In the genomic region with DNA sequence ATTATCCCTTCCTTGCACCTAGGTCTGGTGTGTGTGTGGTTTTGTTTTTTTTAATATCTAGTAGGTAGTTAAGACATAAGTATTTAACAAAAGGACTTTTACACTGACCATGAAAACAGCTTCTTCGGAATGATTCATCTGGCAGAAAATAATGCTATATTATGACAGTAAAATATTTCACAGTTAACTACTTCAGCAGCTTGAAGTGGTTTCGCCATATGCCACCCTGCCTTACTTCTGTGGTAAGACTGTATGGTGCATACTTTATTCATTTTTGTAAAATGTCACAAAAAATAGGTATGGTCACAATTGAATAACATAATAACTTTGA, we compare ENCODE assay signal across 8 cellular contexts. TPM values are rescaled to one million over a fixed set of nuclear protein-coding genes. Genes with fewer than 3 reads are reported as not detected.
DNase-seq lines count a peak whose midpoint lies in the region; ATAC-seq and TF ChIP-seq lines count a peak whose summit lies in the region.

No MANE protein-coding gene starts in this region.

- H3K36me3 Mint-ChIP-seq in activated CD4-positive, alpha-beta T cell treated with anti-CD3 and anti-CD28 coated beads, Interleukin-2, amount 10 ng/mL, durations not matched to agents 24 days and 14 days (ENCODE audit: low read depth) = no peaks in the 10 kb centered on the region

- H3K9me3 ChIP-seq in adrenal gland (replicated peaks in 1 of 3) (no peaks in the 10 kb centered on the region), suprapubic skin (no peaks in the 10 kb centered on the region)

- peak overlapping the region in 4 of 5 donors; percentile 56 to 96 (median 91) for H3K27ac ChIP-seq in adrenal gland
- peak overlapping the region; percentile 94 for H3K27ac ChIP-seq in suprapubic skin

- H3K27me3 ChIP-seq in adrenal gland (no peaks in the 10 kb centered on the region), kidney epithelial cell (ENCODE audit: control insufficient read depth, insufficient read depth, low read length) (no peaks in the 10 kb centered on the region), suprapubic skin (no peaks in the 10 kb centered on the region)

- intact Hi-C loops in activated CD4-positive, alpha-beta T cell treated with anti-CD3 and anti-CD28 coated beads, Interleukin-2, amount 10 ng/mL, durations not matched to agents 24 days and 14 days (cut with micrococcal nuclease) = loop anchor here (5.0 to 10.0 kb wide), 3 partner anchors 136 to 666 kb away; no protein-coding TSS in a partner anchor
- intact Hi-C loops in adrenal gland (cut with DNase I) (no loop called here), sciatic nerve (cut with DNase I) (no loop called here)

- H3K27me3 Mint-ChIP-seq in activated CD4-positive, alpha-beta T cell treated with anti-CD3 and anti-CD28 coated beads, Interleukin-2, amount 10 ng/mL, durations not matched to agents 24 days and 14 days = peaks cover 69% of the 10 kb centered on the region

- TF ChIP-seq EP300 in suprapubic skin (IDR thresholded peaks at IDR 0.05) = no peak

- peaks cover 19% of the 10 kb centered on the region for H3K4me1 Mint-ChIP-seq in activated CD4-positive, alpha-beta T cell treated with anti-CD3 and anti-CD28 coated beads, Interleukin-2, amount 10 ng/mL, durations not matched to agents 24 days and 14 days

- H3K36me3 ChIP-seq in adrenal gland (replicated peaks in 1 of 2) (no peaks in the 10 kb centered on the region), kidney epithelial cell (ENCODE audit: control insufficient read depth, insufficient read depth, low read length) (no peaks in the 10 kb centered on the region), suprapubic skin (no peaks in the 10 kb centered on the region)

- peak overlapping the region; percentile 60 for H3K27ac Mint-ChIP-seq in activated CD4-positive, alpha-beta T cell treated with anti-CD3 and anti-CD28 coated beads, Interleukin-2, amount 10 ng/mL, durations not matched to agents 24 days and 14 days

- H3K4me1 ChIP-seq in adrenal gland (replicated peaks in 1 of 2) = peaks cover 0 to 5% of the 10 kb centered on the region in 2 donors
- H3K4me1 ChIP-seq in suprapubic skin = peaks cover 21% of the 10 kb centered on the region

- WGBS in adrenal gland, 4 donors = 25 to 35% (median 30%) methylated on average over 2 of the region's 2 CpGs
- 50% methylated on average over 2 of the region's 2 CpGs for WGBS in suprapubic skin

- H3K4me3 ChIP-seq in adrenal gland = peak overlapping the region in 2 of 4 donors; percentile 46 to 85
- H3K4me3 ChIP-seq in kidney epithelial cell (ENCODE audit: low read depth, low read length) = peak overlapping the region; percentile 57
- H3K4me3 ChIP-seq in suprapubic skin = peak overlapping the region; percentile 85

- TF ChIP-seq CTCF in adrenal gland (IDR thresholded peaks at IDR 0.05) (no peak), kidney epithelial cell (IDR thresholded peaks at IDR 0.05; ENCODE audit: insufficient read depth, low read length, poor library complexity, severe bottlenecking) (no peak), suprapubic skin (IDR thresholded peaks at IDR 0.05) (no peak)

- TF ChIP-seq POLR2A in adrenal gland (IDR thresholded peaks at IDR 0.05) (no peak), suprapubic skin (IDR thresholded peaks at IDR 0.05) (no peak)

- no peak for DNase-seq in activated CD4-positive, alpha-beta T cell treated with anti-CD3 and anti-CD28 coated beads, Interleukin-2, amount 10 ng/mL, durations not matched to agents 24 days and 14 days
- DNase-seq in activated CD4-positive, alpha-beta T cell treated with anti-CD3 and anti-CD28 coated beads, Interleukin-2, amount 50 U/mL, for 1 hour = no peak
- DNase-seq in adrenal gland (peak in 1 of 7 donors; percentile 2), kidney epithelial cell (ENCODE audit: low read depth) (no peak), suprapubic skin (ENCODE audit: low spot score in 2 of 2) (no peak), sciatic nerve (ENCODE audit: low spot score) (no peak), KG1 (lab: John Stamatoyannopoulos, UW) (no peak), NCI-H748 treated with DMSO at 0.1 percent for 48 hours (lab: John Stamatoyannopoulos, UW) (no peak)

- no peaks in the 10 kb centered on the region for H3K9me3 Mint-ChIP-seq in activated CD4-positive, alpha-beta T cell treated with anti-CD3 and anti-CD28 coated beads, Interleukin-2, amount 10 ng/mL, durations not matched to agents 24 days and 14 days

- peak overlapping the region; percentile 96 for H3K4me3 Mint-ChIP-seq in activated CD4-positive, alpha-beta T cell treated with anti-CD3 and anti-CD28 coated beads, Interleukin-2, amount 10 ng/mL, durations not matched to agents 24 days and 14 days

- no peak for ATAC-seq in sciatic nerve

RNA-seq across cellular contexts. Expression of a gene that starts 0.9 kb away (rescaled TPM):
- total RNA-seq in activated CD4-positive, alpha-beta T cell treated with anti-CD3 and anti-CD28 coated beads, Interleukin-2, amount 10 ng/mL, durations not matched to agents 24 days and 14 days = 3.6 and 5.4 TPM in 2 replicates
- 10 to 100 TPM; 10.2 to 22.4 (median 16.0) TPM for total RNA-seq in adrenal gland
- 1 to 10 TPM; 3.2 to 8.0 (median 3.4) TPM for polyA plus RNA-seq in adrenal gland
- 117 and 127 TPM in 2 replicates for total RNA-seq in kidney epithelial cell
- 10 to 100 TPM; 40.1 to 82.0 (median 57.6) TPM for total RNA-seq in suprapubic skin
- total RNA-seq in sciatic nerve = 25.9 TPM
